In the genomic region with DNA sequence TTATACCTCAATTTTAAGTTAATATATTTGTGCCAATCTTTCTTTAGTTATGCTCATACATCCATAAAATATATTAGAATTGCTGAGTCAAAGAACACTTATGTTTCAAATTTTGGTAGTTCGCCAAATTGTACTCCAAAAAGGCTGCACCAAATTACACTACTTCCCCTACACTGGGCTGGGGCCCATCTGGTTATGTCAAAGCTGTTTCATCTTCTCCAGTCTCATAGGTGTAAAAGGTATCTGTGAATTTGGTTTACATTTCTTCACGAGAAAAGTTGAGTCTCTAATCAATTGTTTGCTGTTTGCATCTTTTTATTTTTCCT, we compare ENCODE assay signal across 9 cellular contexts. TPM values are rescaled to one million over a fixed set of nuclear protein-coding genes. Genes with fewer than 3 reads are reported as not detected.
DNase-seq lines count a peak whose midpoint lies in the region; ATAC-seq, FAIRE-seq and TF ChIP-seq lines count a peak whose summit lies in the region.
"Had no signal": no experiment of that assay in that cellular context is flagged by ENCODE, and none has a peak within 500 bp of the region (broad histone marks: within the 10 kb centered on the region; RNA-seq: fewer than 3 reads in every experiment).

No MANE protein-coding gene starts in this region.

- intact Hi-C loops in ovary (cut with DNase I): loop anchor here in 1 of 4 donors (10.0 kb wide), 1 partner anchor 193 kb away; no protein-coding TSS in a partner anchor

- H2BK5ac ChIP-seq in H1 (ENCODE audit: low read depth, low read length): no peak overlapping the region

- no peak overlapping the region for H2BK12ac ChIP-seq in H1 (ENCODE audit: low read depth, low read length)

- peak overlapping the region; percentile 95 for H2AFZ ChIP-seq in OCI-LY3 (ENCODE audit: low read depth, low read length)
- H2AFZ ChIP-seq in H1 (ENCODE audit: low read length): peak overlapping the region; percentile 93; the same call in 1 of the 2 replicates

- FAIRE-seq in H1 (lab: Jason Lieb, UNC) (no peak), GM12891 (lab: Jason Lieb, UNC) (no peak), GM12892 (lab: Jason Lieb, UNC) (no peak)
- FAIRE-seq: TTC549 had no signal

- no peak overlapping the region for H2BK20ac ChIP-seq in H1 (ENCODE audit: low read length)

- H4K20me1 ChIP-seq in DOHH2 (ENCODE audit: control insufficient read depth, insufficient read depth, low read depth, low read length): no peaks in the 10 kb centered on the region
- H4K20me1 ChIP-seq in OCI-LY3 (ENCODE audit: insufficient read depth, low read length): no peaks in the 10 kb centered on the region
- no peaks in the 10 kb centered on the region for H4K20me1 ChIP-seq in H1 (replicated peaks in 1 of 2; ENCODE audit: control insufficient read depth in 1 of 2, insufficient read depth in 2 of 2, low read length in 2 of 2)

- no peak overlapping the region for H3K14ac ChIP-seq in H1 (ENCODE audit: insufficient read length)

- H3K4me1 ChIP-seq in DOHH2 (ENCODE audit: control insufficient read depth, low read length): peaks cover 25% of the 10 kb centered on the region
- H3K4me1 ChIP-seq in OCI-LY3 (ENCODE audit: low read length): peaks cover 32% of the 10 kb centered on the region
- H3K4me1 ChIP-seq in H1 (replicated peaks in 1 of 4; ENCODE audit: control insufficient read depth in 3 of 4, insufficient read depth in 4 of 4, low read length in 3 of 4): peaks cover 0 to 22% (median 14%) of the 10 kb centered on the region in 4 experiments; a peak in 5 of 7 replicates
- peaks cover 1% of the 10 kb centered on the region for H3K4me1 ChIP-seq in ovary (ENCODE audit: insufficient read depth)

- TF ChIP-seq POLR2A in H1 (IDR thresholded peaks at IDR 0.05; ENCODE audit: control extremely low read depth in 1 of 2, low read depth in 2 of 2, low read length in 2 of 2): no peak
- no peak for TF ChIP-seq POLR2A in ovary (IDR thresholded peaks at IDR 0.05)
- no peak for TF ChIP-seq POLR2A in GM12891 (IDR thresholded peaks at IDR 0.05; ENCODE audit: low read depth, low read length)
- no peak for TF ChIP-seq POLR2A in GM12892 (IDR thresholded peaks at IDR 0.05; ENCODE audit: low read depth, low read length)

- CTCF ChIA-PET in H1 (lab: Charles Lee; ENCODE audit: partially characterized antibody): interaction anchor here (1.5 kb wide), 2 partner anchors 16 to 25 kb away, joined by 3 to 4 read pairs; no protein-coding TSS in a partner anchor

- 85% methylated on average over 2 of the region's 2 CpGs; no CpG with 5 or more reads in 1 of the 2 experiments for WGBS in H1 (ENCODE audit: extremely low coverage in 1 of 2, insufficient coverage in 1 of 2, insufficient read length in 1 of 2, insufficient replicate concordance in 2 of 2, low coverage in 1 of 2, low lambda C conversion rate in 2 of 2, missing lambda C conversion rate in 1 of 2), 2 experiments
- WGBS in ovary, 3 donors: 47 to 53% (median 48%) methylated on average over 2 of the region's 2 CpGs

- peaks cover 3% of the 10 kb centered on the region; the same call in 1 of the 2 replicates for H3K9me3 ChIP-seq in DOHH2 (ENCODE audit: control insufficient read depth, insufficient read depth, low read length)
- no peaks in the 10 kb centered on the region for H3K9me3 ChIP-seq in OCI-LY3 (ENCODE audit: insufficient read depth, low read length)
- H3K9me3 ChIP-seq in H1 (ENCODE audit: insufficient read depth in 2 of 2, low read depth in 1 of 2, low read length in 1 of 2): no peaks in the 10 kb centered on the region
- no peaks in the 10 kb centered on the region for H3K9me3 ChIP-seq in ovary

- no peak overlapping the region for H3K4ac ChIP-seq in H1 (replicated peaks; ENCODE audit: insufficient read length, low read depth, low read length)

- TF ChIP-seq CTCF in DOHH2 (IDR thresholded peaks at IDR 0.05; ENCODE audit: low read depth, low read length, poor library complexity, severe bottlenecking) (no peak), OCI-LY3 (IDR thresholded peaks at IDR 0.05; ENCODE audit: low read depth, low read length) (no peak), H1 (IDR thresholded peaks at IDR 0.05; ENCODE audit: control extremely low read depth in 1 of 3, insufficient read depth in 1 of 3, low read depth in 1 of 3, low read length in 3 of 3) (no peak), ovary (IDR thresholded peaks at IDR 0.05) (no peak)

- H3K9ac ChIP-seq in OCI-LY3 (ENCODE audit: low read length): peak overlapping the region; percentile 54
- no peak overlapping the region for H3K9ac ChIP-seq in H1 (replicated peaks in 1 of 4; ENCODE audit: extremely low read depth in 1 of 4, low read depth in 3 of 4, low read length in 3 of 4)

- no peaks in the 10 kb centered on the region for H3K9me2 ChIP-seq in DOHH2 (replicated peaks; ENCODE audit: control insufficient read depth, low read length)

- H3K4me2 ChIP-seq in DOHH2 (ENCODE audit: low read length): peak overlapping the region; percentile 95
- peak overlapping the region; percentile 92 for H3K4me2 ChIP-seq in OCI-LY3 (ENCODE audit: low read length)
- H3K4me2 ChIP-seq in H1 (ENCODE audit: insufficient read depth in 1 of 2, low read depth in 2 of 2, low read length in 2 of 2): peak overlapping the region; percentile 60 to 99

- H3K23ac ChIP-seq in H1 (ENCODE audit: insufficient read length): no peak overlapping the region

- H3K27me3 ChIP-seq in DOHH2 (ENCODE audit: control insufficient read depth, low read length) (peaks cover 10% of the 10 kb centered on the region; the same call in 1 of the 2 replicates), OCI-LY3 (ENCODE audit: low read depth, low read length) (no peaks in the 10 kb centered on the region), H1 (replicated peaks in 1 of 4; ENCODE audit: control insufficient read depth in 3 of 4, extremely low read depth in 1 of 4, insufficient read depth in 3 of 4, low read length in 3 of 4) (no peaks in the 10 kb centered on the region), ovary (no peaks in the 10 kb centered on the region)

- no peak overlapping the region for H4K8ac ChIP-seq in H1 (ENCODE audit: extremely low read depth, insufficient read depth, low read length)

- DNase-seq in H1 (ENCODE audit: low read depth in 1 of 2, low spot score in 2 of 2) (no peak), ovary (peak in 1 of 5 donors; percentile 32), HPDE6-E6E7 (ENCODE audit: extremely low spot score) (no peak), GM12891 (ENCODE audit: insufficient read length, low spot score) (no peak), GM12892 (ENCODE audit: insufficient read length) (no peak)

- no peak overlapping the region for H4K91ac ChIP-seq in H1 (replicated peaks; ENCODE audit: insufficient read length, low read length)

- no peak for ATAC-seq in HG03095 (IDR thresholded peaks at IDR 0.05; ENCODE audit: unreplicated experiment)

- TF ChIP-seq EP300 in H1 (IDR thresholded peaks at IDR 0.05; ENCODE audit: borderline replicate concordance in 1 of 2, low read depth in 2 of 2, low read length in 2 of 2) (no peak), ovary (IDR thresholded peaks at IDR 0.05) (no peak)

- H3K79me2 ChIP-seq in DOHH2 (ENCODE audit: control insufficient read depth, low read length) (peaks cover 14% of the 10 kb centered on the region), OCI-LY3 (ENCODE audit: low read length) (peaks cover 12% of the 10 kb centered on the region), H1 (ENCODE audit: control insufficient read depth in 1 of 2, insufficient read depth in 2 of 2, low read length in 2 of 2) (peaks cover 0 to 17% of the 10 kb centered on the region in 2 experiments; a peak in 2 of 4 replicates)

- H3K4me3 ChIP-seq in DOHH2 (ENCODE audit: low read length): peak overlapping the region; percentile 91
- H3K4me3 ChIP-seq in OCI-LY3 (ENCODE audit: low read length): peak overlapping the region; percentile 96
- peak overlapping the region; percentile 16 to 97 (median 60); a peak in 5 of 8 replicates for H3K4me3 ChIP-seq in H1 (ENCODE audit: extremely low read depth in 1 of 4, insufficient read depth in 2 of 4, low read depth in 3 of 4, low read length in 4 of 4)
- peak overlapping the region; percentile 77 for H3K4me3 ChIP-seq in ovary

- TF ChIP-seq RAD21 in H1 (IDR thresholded peaks at IDR 0.05 in 1 of 2, conservative IDR thresholded peaks at IDR 0.05 in 1 of 2; ENCODE audit: low read depth in 2 of 2, low read length in 2 of 2): no peak

- H3K27ac ChIP-seq in DOHH2 (ENCODE audit: low read depth, low read length) (no peak overlapping the region), OCI-LY3 (ENCODE audit: low read length) (peak overlapping the region; percentile 19; the same call in 1 of the 2 replicates), H1 (ENCODE audit: low read depth, low read length) (no peak overlapping the region), ovary (peak overlapping the region in 1 of 2 donors; percentile 4)

- no peak overlapping the region for H4K5ac ChIP-seq in H1 (ENCODE audit: insufficient read length, low read depth, low read length)

- H3K18ac ChIP-seq in H1 (ENCODE audit: extremely low read depth, low read length): no peak overlapping the region

- no peaks in the 10 kb centered on the region for H3K79me1 ChIP-seq in H1 (ENCODE audit: low read depth, low read length)

- no peak overlapping the region for H2AK5ac ChIP-seq in H1 (ENCODE audit: low read depth, low read length)

- H3F3A ChIP-seq in DOHH2 (ENCODE audit: control insufficient read depth, insufficient read depth): peaks cover 6% of the 10 kb centered on the region; the same call in 1 of the 2 replicates

- POLR2A ChIA-PET in H1 (lab: Charles Lee; ENCODE audit: partially characterized antibody): interaction anchor here (1.2 to 1.9 kb wide), 7 partner anchors 13 to 201 kb away, joined by 4 to 10 read pairs (median 7); partner anchors contain the start of genes EIF2AK4 and THBS1

- no peak overlapping the region for H2BK15ac ChIP-seq in H1 (ENCODE audit: low read length)

- H3K36me3 ChIP-seq in DOHH2 (ENCODE audit: control insufficient read depth, low read length) (no peaks in the 10 kb centered on the region), OCI-LY3 (replicated peaks; ENCODE audit: low read depth, low read length) (no peaks in the 10 kb centered on the region), H1 (ENCODE audit: control insufficient read depth in 2 of 4, insufficient read depth in 4 of 4, low read length in 3 of 4) (no peaks in the 10 kb centered on the region), ovary (no peaks in the 10 kb centered on the region)

- peaks cover 7% of the 10 kb centered on the region for H3K23me2 ChIP-seq in H1 (ENCODE audit: low read depth, low read length)

- H3K56ac ChIP-seq in H1 (replicated peaks; ENCODE audit: insufficient read length, low read depth, low read length): no peak overlapping the region

- H2BK120ac ChIP-seq in H1 (replicated peaks; ENCODE audit: low read depth, low read length): no peak overlapping the region

RNA-seq across cellular contexts. Expression of gene FSIP1, which starts 0.7 kb away (rescaled TPM):
- total RNA-seq in H1 (2021; fragmentation: NEBNext Ultra II Directional; extraction: Animal tissue kit (Norgen Biotek cat#: 25700)): 0.88 and 1.3 TPM in 2 replicates
- 0.08 and 0.18 TPM in 2 replicates for polyA plus RNA-seq in H1 (2011; rRNA removed)
- polyA plus RNA-seq in H1 (2011; cell fraction: cytosol; rRNA removed): 0.31 TPM
- polyA plus RNA-seq in H1 (2011; cell fraction: nucleus; rRNA removed): 0.13 TPM
- 0.25 to 0.70 TPM (median 0.36 TPM) in 4 replicates for polyA plus RNA-seq in H1 (2012, experiment 1 of 2)
- polyA plus RNA-seq in H1 (2012, experiment 2 of 2): 0.07 TPM
- polyA plus RNA-seq in H1 (2013, experiment 1 of 2): 0.45 TPM
- polyA plus RNA-seq in H1 (2013, experiment 2 of 2): 0.61 TPM
- polyA minus RNA-seq in H1 (2011; rRNA and poly(A)+ RNA removed): 0.25 and 0.68 TPM in 2 replicates
- not detected for polyA minus RNA-seq in H1 (2011; cell fraction: cytosol; rRNA and poly(A)+ RNA removed)
- polyA minus RNA-seq in H1 (2011; cell fraction: nucleus; rRNA and poly(A)+ RNA removed): 1.8 TPM
- total RNA-seq in ovary: 1 to 10 TPM in 3 of 7 donors, under 1 TPM in 4; 0.38 to 6.8 (median 0.98) TPM
- under 1 TPM; 0.13 to 0.25 TPM for polyA plus RNA-seq in ovary
- polyA plus RNA-seq in GM12891 (2012; ENCODE audit: low read depth, missing spikeins): 0.08 TPM
- not detected for polyA plus RNA-seq in GM12892 (2012; ENCODE audit: missing spikeins)
